9 cellular contexts compared by ENCODE assay signal in the genomic region with DNA sequence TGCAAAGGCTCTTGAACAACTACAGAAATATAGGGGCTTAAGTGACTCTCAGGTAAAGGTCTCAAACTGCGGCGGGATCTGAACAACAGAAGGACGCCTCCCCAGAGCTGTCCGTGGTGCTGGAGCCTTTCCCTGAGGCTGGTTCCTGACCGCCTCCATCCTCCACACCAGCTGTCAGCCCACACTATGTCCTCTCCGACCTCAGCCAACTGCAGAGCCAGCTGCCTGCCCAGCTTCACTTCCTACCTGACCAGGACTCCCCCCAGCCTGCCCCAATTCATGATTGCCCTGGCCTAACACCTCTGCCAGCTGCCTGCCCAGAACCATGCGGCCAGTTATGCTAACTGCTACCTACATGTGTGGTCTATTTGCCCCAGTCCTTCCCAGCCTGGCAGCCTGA.
DNase-seq lines count a peak whose midpoint lies in the region; ATAC-seq and TF ChIP-seq lines count a peak whose summit lies in the region.
"Had no signal": no experiment of that assay in that cellular context is flagged by ENCODE, and none has a peak within 500 bp of the region (broad histone marks: within the 10 kb centered on the region; RNA-seq: fewer than 3 reads in every experiment).

No MANE protein-coding gene starts in this region.

- TF ChIP-seq CTCF in foreskin fibroblast (IDR thresholded peaks at IDR 0.05; ENCODE audit: low read depth, low read length): no peak

- H3K27ac ChIP-seq in SJCRH30: no peak overlapping the region
- H3K27ac ChIP-seq: psoas muscle had no signal

- DNase-seq in stimulated activated CD4-positive, alpha-beta T cell treated with anti-CD3 and anti-CD28 coated beads, Interleukin-2, amount 100 ng/mL, for 48 hours: peak; percentile 8 to 14
- DNase-seq in stimulated activated CD4-positive, alpha-beta T cell treated with anti-CD3 and anti-CD28 coated beads, Interleukin-1b, Interleukin-23, amount 100 ng/mL, for 48 hours: no peak
- DNase-seq in SJCRH30 (peak; percentile 73 to 77), foreskin fibroblast (peak; percentile 6 to 50), NCI-H526 (lab: John Stamatoyannopoulos, UW) (no peak), DMS114 treated with DMSO at 0.1 percent for 48 hours (lab: John Stamatoyannopoulos, UW; ENCODE audit: unreplicated experiment) (no peak), amygdala (lab: John Stamatoyannopoulos, UW) (no peak)
- DNase-seq: psoas muscle had no signal

- no peaks in the 10 kb centered on the region for H3K4me1 ChIP-seq in SJCRH30
- H3K4me1 ChIP-seq: psoas muscle had no signal

- no peaks in the 10 kb centered on the region for H3K36me3 ChIP-seq in SJCRH30

- ATAC-seq in GM18867 (IDR thresholded peaks at IDR 0.05; ENCODE audit: unreplicated experiment): no peak

- no peaks in the 10 kb centered on the region for H3K27me3 ChIP-seq in SJCRH30

- H3K4me3 ChIP-seq in SJCRH30: no peak overlapping the region
- H3K4me3 ChIP-seq in foreskin fibroblast (ENCODE audit: low read depth in 1 of 2, low read length in 2 of 2): no peak overlapping the region
- H3K4me3 ChIP-seq: psoas muscle had no signal

- H3K9me3 ChIP-seq in SJCRH30 (replicated peaks): no peaks in the 10 kb centered on the region; the same call in 1 of the 2 replicates
- H3K9me3 ChIP-seq: psoas muscle had no signal

Comparison
In these comparisons a context has a peak if more than half of its experiments do, and no peak if none do; other contexts are left out.
1. DNase-seq: peak in stimulated activated CD4-positive, alpha-beta T cell treated with anti-CD3 and anti-CD28 coated beads, Interleukin-2, amount 100 ng/mL, for 48 hours (2 of 2), SJCRH30 (2 of 2) and foreskin fibroblast (2 of 2); none in stimulated activated CD4-positive, alpha-beta T cell treated with anti-CD3 and anti-CD28 coated beads, Interleukin-1b, Interleukin-23, amount 100 ng/mL, for 48 hours (single experiment), NCI-H526 (0 of 2), DMS114 treated with DMSO at 0.1 percent for 48 hours (single experiment) and amygdala (0 of 56).